ENCODE assay signal across 19 cellular contexts in genomic region chr13:78709028-78709427, GRCh38. TPM values are rescaled to one million over a fixed set of nuclear protein-coding genes. Genes with fewer than 3 reads are reported as not detected.
DNase-seq lines count a peak whose midpoint lies in the region; ATAC-seq, FAIRE-seq and TF ChIP-seq lines count a peak whose summit lies in the region.
"Had no signal": no experiment of that assay in that cellular context is flagged by ENCODE, and none has a peak within 500 bp of the region (broad histone marks: within the 10 kb centered on the region; RNA-seq: fewer than 3 reads in every experiment).

No MANE protein-coding gene starts in this region.

- CTCF ChIA-PET in HepG2 (lab: Yijun Ruan, JAX; ENCODE audit: low intra/inter-chr PET ratio, low total read pairs), result no interaction called here

- H3K4me2 ChIP-seq in HepG2 (ENCODE audit: low read depth, low read length), result no peak overlapping the region
- H3K4me2 ChIP-seq in astrocyte (ENCODE audit: low read length), result no peak overlapping the region
- H3K4me2 ChIP-seq: KMS-11 had no signal

- POLR2A ChIA-PET in HepG2 (lab: Yijun Ruan, JAX), result no interaction called here

- H3K27ac ChIP-seq in HepG2 (ENCODE audit: extremely low read length, insufficient read depth, low read length) (no peak overlapping the region), right lobe of liver (no peak overlapping the region), astrocyte (ENCODE audit: low read depth, low read length) (no peak overlapping the region), ovary (no peak overlapping the region)
- H3K27ac ChIP-seq: KMS-11 had no signal

- TF ChIP-seq CTCF in HepG2 (CRISPR knock-in tag; IDR thresholded peaks at IDR 0.05) (no peak), right lobe of liver (IDR thresholded peaks at IDR 0.05) (no peak), astrocyte (IDR thresholded peaks at IDR 0.05; ENCODE audit: insufficient read depth, low read depth, low read length) (no peak), ovary (IDR thresholded peaks at IDR 0.05) (no peak)

- no TSS peak for BruUV-seq in HepG2 (replicated peaks; lab: Mats Ljungman, UMichigan)

- no peak overlapping the region for H3K27ac Mint-ChIP-seq in astrocyte (ENCODE audit: unreplicated experiment)
- H3K27ac Mint-ChIP-seq: B cell; CD4-positive, alpha-beta T cell had no signal

- intact Hi-C loops in HepG2 (cut with micrococcal nuclease; ENCODE audit: unreplicated experiment) (no loop called here), right lobe of liver (cut with DNase I) (no loop called here), ovary (cut with DNase I) (no loop called here)

- H2AFZ ChIP-seq in HepG2 (ENCODE audit: low read length) (no peak overlapping the region), astrocyte (ENCODE audit: low read depth, low read length) (no peak overlapping the region)

- in situ Hi-C loops in HepG2 (cut with HindIII; ENCODE audit: extremely low pct_ligation_motif_present, low pct_unique_long_range_greater_than_20kb), result no loop called here

- FAIRE-seq in HepG2 (lab: Jason Lieb, UNC) (no peak), astrocyte (lab: Jason Lieb, UNC) (no peak)
- FAIRE-seq: GM12892, GM18507, H1 had no signal

- H3K9ac ChIP-seq in HepG2 (ENCODE audit: insufficient read depth, low read depth, low read length) (no peak overlapping the region), astrocyte (ENCODE audit: low read length) (no peak overlapping the region)
- H3K9ac ChIP-seq: KMS-11 had no signal

- H3K36me3 ChIP-seq in HepG2 (replicated peaks in 1 of 2; ENCODE audit: control insufficient read depth in 1 of 2, insufficient read depth in 2 of 2, low read length in 2 of 2) (no peaks in the 10 kb centered on the region), right lobe of liver (no peaks in the 10 kb centered on the region), astrocyte (ENCODE audit: insufficient read depth, low read length) (no peaks in the 10 kb centered on the region), ovary (no peaks in the 10 kb centered on the region)

- H3K4me3 ChIP-seq in HepG2 (replicated peaks in 1 of 3; ENCODE audit: insufficient read depth in 1 of 3, low read depth in 2 of 3, low read length in 3 of 3) (no peak overlapping the region), right lobe of liver (no peak overlapping the region), astrocyte (ENCODE audit: insufficient read depth, low read depth, low read length) (no peak overlapping the region), ovary (no peak overlapping the region)

- H3K9me3 Mint-ChIP-seq in astrocyte (ENCODE audit: unreplicated experiment), result no peaks in the 10 kb centered on the region

- H3K79me2 ChIP-seq in HepG2 (ENCODE audit: insufficient read depth, low read length) (no peaks in the 10 kb centered on the region), astrocyte (ENCODE audit: insufficient read depth, low read length) (no peaks in the 10 kb centered on the region)

- DNase-seq in HepG2 (ENCODE audit: low spot score), result peak; percentile 9
- no peak for DNase-seq in right lobe of liver
- peak; percentile 30 for DNase-seq in astrocyte (ENCODE audit: low read depth)
- peak; percentile 20 for DNase-seq in iris pigment epithelial cell (ENCODE audit: low read depth)
- no peak for DNase-seq in ovary
- no peak for DNase-seq in C1 segment of cervical spinal cord (lab: John Stamatoyannopoulos, UW)
- DNase-seq: CD4-positive, alpha-beta T cell; DMS153; MV-4-11; NCI-H187; NCI-H226; NCI-H524 treated with DMSO at 0.1 percent for 48 hours had no signal

- H3K27me3 Mint-ChIP-seq in astrocyte (ENCODE audit: low read depth, unreplicated experiment), result no peaks in the 10 kb centered on the region

- ATAC-seq in HepG2 (no peak), right lobe of liver (no peak), GM21717 (IDR thresholded peaks at IDR 0.05; ENCODE audit: unreplicated experiment) (no peak)
- ATAC-seq: Right ventricle myocardium inferior had no signal

- H3K27me3 ChIP-seq in HepG2 (ENCODE audit: control insufficient read depth in 1 of 2, insufficient read depth in 2 of 2, low read length in 2 of 2) (no peaks in the 10 kb centered on the region), right lobe of liver (no peaks in the 10 kb centered on the region), astrocyte (ENCODE audit: insufficient read depth, low read length) (no peaks in the 10 kb centered on the region), ovary (no peaks in the 10 kb centered on the region)

- H3K9me3 ChIP-seq in HepG2 (ENCODE audit: low read length) (no peaks in the 10 kb centered on the region), right lobe of liver (no peaks in the 10 kb centered on the region), astrocyte (ENCODE audit: insufficient read depth, low read depth, low read length) (no peaks in the 10 kb centered on the region), ovary (no peaks in the 10 kb centered on the region)

- H3K4me1 Mint-ChIP-seq in astrocyte (ENCODE audit: low read depth, unreplicated experiment), result peaks cover 2% of the 10 kb centered on the region
- H3K4me1 Mint-ChIP-seq: B cell had no signal

- no peaks in the 10 kb centered on the region for H4K20me1 ChIP-seq in HepG2 (ENCODE audit: insufficient read depth, low read length)
- H4K20me1 ChIP-seq in astrocyte (ENCODE audit: insufficient read depth, low read length), result no peaks in the 10 kb centered on the region

- H3K4me3 Mint-ChIP-seq in astrocyte (ENCODE audit: unreplicated experiment), result no peak overlapping the region
- H3K4me3 Mint-ChIP-seq: B cell; CD4-positive, alpha-beta T cell had no signal

- H3K36me3 Mint-ChIP-seq in astrocyte (ENCODE audit: low read depth, unreplicated experiment), result no peaks in the 10 kb centered on the region

- TF ChIP-seq POLR2A in HepG2 (IDR thresholded peaks at IDR 0.05; ENCODE audit: insufficient read depth in 1 of 2, low read depth in 2 of 2, low read length in 2 of 2) (no peak), right lobe of liver (IDR thresholded peaks at IDR 0.05) (no peak), ovary (IDR thresholded peaks at IDR 0.05) (no peak)

- 6% methylated on average over 1 of the region's 1 CpG for WGBS in HepG2 (ENCODE audit: low lambda C conversion rate)
- 82% methylated on average over 1 of the region's 1 CpG for WGBS in right lobe of liver (ENCODE audit: insufficient coverage, low coverage, low lambda C conversion rate, missing lambda C conversion rate)
- WGBS in ovary, 3 donors, result 94 to 97% (median 94%) methylated on average over 1 of the region's 1 CpG

- TF ChIP-seq EP300 in HepG2 (IDR thresholded peaks at IDR 0.05; ENCODE audit: low read depth in 2 of 2, low read length in 2 of 2) (no peak), HepG2 (CRISPR knock-in tag; IDR thresholded peaks at IDR 0.05; ENCODE audit: borderline replicate concordance) (no peak), ovary (IDR thresholded peaks at IDR 0.05) (no peak)

- no peak for TF ChIP-seq RAD21 in HepG2 (CRISPR knock-in tag; IDR thresholded peaks at IDR 0.05)

- H3K4me1 ChIP-seq in HepG2 (ENCODE audit: insufficient read depth, low read length) (peaks cover 8% of the 10 kb centered on the region; the same call in 1 of the 2 replicates), right lobe of liver (no peaks in the 10 kb centered on the region), astrocyte (ENCODE audit: insufficient read depth, low read length) (no peaks in the 10 kb centered on the region), ovary (ENCODE audit: insufficient read depth) (no peaks in the 10 kb centered on the region)

TF ChIP-seq in HepG2, 621 proteins besides CTCF, POLR2A, EP300 and RAD21 (continues in another document):
- TF ChIP-seq SP2 (CRISPR knock-in tag; IDR thresholded peaks at IDR 0.05) (no peak), HOXA7 (CRISPR knock-in tag; IDR thresholded peaks at IDR 0.05) (no peak), IRX3 (CRISPR knock-in tag; IDR thresholded peaks at IDR 0.05; ENCODE audit: borderline replicate concordance, low read depth) (no peak), U2AF2 (IDR thresholded peaks at IDR 0.05; ENCODE audit: low read depth, low read length) (no peak)

RNA-seq across cellular contexts. Expression of gene OBI1, which starts 50.1 kb away (rescaled TPM):
- 23.5 and 38.8 TPM in 2 replicates for total RNA-seq in HepG2 (2016; rRNA removed; fragmentation: Illumina TruSeq; extraction: Trizol)
- 6.4 and 7.1 TPM in 2 replicates for total RNA-seq in HepG2 (2016; cell fraction: cytosol; rRNA removed; fragmentation: Illumina TruSeq; extraction: Trizol; ENCODE audit: low read depth)
- 23.2 and 39.3 TPM in 2 replicates for total RNA-seq in HepG2 (2016; cell fraction: insoluble cytoplasmic fraction; rRNA removed; fragmentation: Illumina TruSeq; extraction: Trizol)
- 9.0 and 11.1 TPM in 2 replicates for total RNA-seq in HepG2 (2016; cell fraction: membrane; rRNA removed; fragmentation: Illumina TruSeq; extraction: Trizol)
- total RNA-seq in HepG2 (2016; cell fraction: nucleus; rRNA removed; fragmentation: Illumina TruSeq; extraction: Trizol), result 20.1 and 20.2 TPM in 2 replicates
- polyA plus RNA-seq in HepG2 (2011; rRNA removed), result 5.7 and 7.8 TPM in 2 replicates
- polyA plus RNA-seq in HepG2 (2011; cell fraction: cytosol; rRNA removed), result 2.3 and 4.1 TPM in 2 replicates
- polyA plus RNA-seq in HepG2 (2011; cell fraction: nucleus; rRNA removed), result 4.4 and 4.8 TPM in 2 replicates
- 7.6 and 13.1 TPM in 2 replicates for polyA plus RNA-seq in HepG2 (2012)
- polyA plus RNA-seq in HepG2 (2016; cell fraction: cytosol; fragmentation: Illumina TruSeq; extraction: Trizol; ENCODE audit: low read depth), result 0.52 and 0.69 TPM in 2 replicates
- polyA plus RNA-seq in HepG2 (2016; cell fraction: insoluble cytoplasmic fraction; fragmentation: Illumina TruSeq; extraction: Trizol; ENCODE audit: low read depth), result 21.4 and 23.0 TPM in 2 replicates
- 1.8 and 2.8 TPM in 2 replicates for polyA plus RNA-seq in HepG2 (2016; cell fraction: membrane; fragmentation: Illumina TruSeq; extraction: Trizol; ENCODE audit: low read depth)
- 11.9 and 12.3 TPM in 2 replicates for polyA plus RNA-seq in HepG2 (2016; cell fraction: nucleus; fragmentation: Illumina TruSeq; extraction: Trizol; ENCODE audit: insufficient read depth, low read depth)
- 11.9 and 14.5 TPM in 2 replicates for polyA minus RNA-seq in HepG2 (2011; rRNA and poly(A)+ RNA removed; ENCODE audit: low replicate concordance)
- 7.2 and 8.6 TPM in 2 replicates for polyA minus RNA-seq in HepG2 (2011; cell fraction: cytosol; rRNA and poly(A)+ RNA removed)
- 23.0 and 25.6 TPM in 2 replicates for polyA minus RNA-seq in HepG2 (2011; cell fraction: nucleus; rRNA and poly(A)+ RNA removed)
- total RNA-seq in right lobe of liver, result 1 to 10 TPM; 1.7 to 3.6 (median 2.8) TPM
- total RNA-seq in astrocyte, result 12.8 and 13.2 TPM in 2 replicates
- 10 to 100 TPM in 5 of 7 donors, 1 to 10 TPM in 2; 7.2 to 14.0 (median 11.4) TPM for total RNA-seq in ovary
- 1 to 10 TPM; 6.5 to 8.2 TPM for polyA plus RNA-seq in ovary

Comparison
In these comparisons a context has a peak if more than half of its experiments do, and no peak if none do; other contexts are left out.
1. DNase-seq: peak in HepG2 (single experiment), astrocyte (single experiment) and iris pigment epithelial cell (single experiment); none in right lobe of liver (0 of 3), ovary (0 of 5) and C1 segment of cervical spinal cord (0 of 14).